25 cellular contexts compared by ENCODE assay signal in the genomic region with DNA sequence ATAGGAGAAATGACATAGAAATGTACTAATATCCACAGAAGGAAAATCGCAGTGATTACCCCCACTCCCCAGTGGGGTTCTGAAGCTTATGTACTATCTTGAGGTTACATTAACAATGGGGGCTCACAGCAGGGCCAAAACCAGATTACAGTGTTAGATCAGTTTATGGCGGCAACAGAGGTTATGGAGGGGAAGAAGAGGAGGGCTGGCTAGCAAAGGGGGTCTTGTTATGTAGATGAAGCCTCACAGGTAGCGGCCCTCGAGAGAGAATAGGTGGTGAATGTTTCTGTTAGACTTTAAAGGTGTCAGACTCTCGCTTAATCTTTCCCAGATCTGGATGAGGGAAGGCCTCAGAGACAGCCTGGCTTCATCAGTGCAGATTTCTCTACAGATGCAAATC. TPM values are rescaled to one million over a fixed set of nuclear protein-coding genes. Genes with fewer than 3 reads are reported as not detected.
"Had no signal": no experiment of that assay in that cellular context is flagged by ENCODE, and none has a peak within 500 bp of the region (broad histone marks: within the 10 kb centered on the region; RNA-seq: fewer than 3 reads in every experiment).

No MANE protein-coding gene starts in this region.

- H3K9me3 Mint-ChIP-seq: naive thymus-derived CD4-positive, alpha-beta T cell; stimulated activated effector memory CD8-positive, alpha-beta T cell treated with anti-CD3 and anti-CD28 coated beads, Interleukin-12 subunit alpha, Interleukin-12 subunit beta, amount 100 ng/mL, for 72 hours; type B pancreatic cell had no signal

- H3K4me3 Mint-ChIP-seq: naive thymus-derived CD4-positive, alpha-beta T cell; stimulated activated effector memory CD8-positive, alpha-beta T cell treated with anti-CD3 and anti-CD28 coated beads, Interleukin-12 subunit alpha, Interleukin-12 subunit beta, amount 100 ng/mL, for 72 hours; type B pancreatic cell had no signal

- H3K36me3 ChIP-seq: heart right ventricle, ovary, suprapubic skin, thyroid gland had no signal

- DNase-seq: cortex of kidney; dorsolateral prefrontal cortex; effector CD8-positive, alpha-beta T cell; heart right ventricle; hypothalamus; kidney; left cardiac atrium; left ventricle myocardium superior; mesenchymal stem cell; naive thymus-derived CD4-positive, alpha-beta T cell; nucleus accumbens; ovary; right cardiac atrium; small intestine; stimulated activated CD4-positive, alpha-beta T cell treated with anti-CD3 and anti-CD28 coated beads, Interleukin-4, amount 100 ng/mL, for 1 hour; stimulated activated CD8-positive, alpha-beta memory T cell treated with anti-CD3 and anti-CD28 coated beads, Interleukin-4, amount 100 ng/mL, for 48 hours; stimulated activated naive CD8-positive, alpha-beta T cell treated with anti-CD3 and anti-CD28 coated beads, Interleukin-15, Interleukin-2, amounts not matched to agents 100 U/mL and 50 U/mL, for 24 hours; thyroid gland had no signal

- H3K27me3 ChIP-seq: dorsolateral prefrontal cortex, heart right ventricle, ovary, suprapubic skin, thyroid gland had no signal

- ATAC-seq: esophagus mucosa; heart right ventricle; left cardiac atrium; left ventricle myocardium superior; naive thymus-derived CD4-positive, alpha-beta T cell; right cardiac atrium; stimulated activated effector memory CD8-positive, alpha-beta T cell treated with anti-CD3 and anti-CD28 coated beads, Interleukin-12 subunit alpha, Interleukin-12 subunit beta, amount 100 ng/mL, for 72 hours; stimulated activated naive CD8-positive, alpha-beta T cell treated with anti-CD3 and anti-CD28 coated beads, Interleukin-15, Interleukin-2, amounts not matched to agents 100 U/mL and 50 U/mL, for 24 hours had no signal

- H3K27ac ChIP-seq: dorsolateral prefrontal cortex, heart right ventricle, ovary, suprapubic skin, thyroid gland had no signal

- H3K36me3 Mint-ChIP-seq: naive thymus-derived CD4-positive, alpha-beta T cell; stimulated activated effector memory CD8-positive, alpha-beta T cell treated with anti-CD3 and anti-CD28 coated beads, Interleukin-12 subunit alpha, Interleukin-12 subunit beta, amount 100 ng/mL, for 72 hours; type B pancreatic cell had no signal

- H3K27ac Mint-ChIP-seq: stimulated activated effector memory CD8-positive, alpha-beta T cell treated with anti-CD3 and anti-CD28 coated beads, Interleukin-12 subunit alpha, Interleukin-12 subunit beta, amount 100 ng/mL, for 72 hours; type B pancreatic cell had no signal

- H3K27me3 Mint-ChIP-seq: type B pancreatic cell had no signal

- H3K9me3 ChIP-seq: heart right ventricle, ovary, suprapubic skin, thyroid gland had no signal

- H3K4me1 Mint-ChIP-seq: naive thymus-derived CD4-positive, alpha-beta T cell; stimulated activated effector memory CD8-positive, alpha-beta T cell treated with anti-CD3 and anti-CD28 coated beads, Interleukin-12 subunit alpha, Interleukin-12 subunit beta, amount 100 ng/mL, for 72 hours had no signal

- H3K4me3 ChIP-seq: dorsolateral prefrontal cortex, heart right ventricle, lung, ovary, suprapubic skin, thyroid gland had no signal

- H3K4me1 ChIP-seq: heart right ventricle, suprapubic skin, thyroid gland had no signal

RNA-seq across cellular contexts. Expression of gene MFAP4, which starts 46.2 kb away (rescaled TPM):
- total RNA-seq: glomerular endothelial cell; naive thymus-derived CD4-positive, alpha-beta T cell had no signal
- polyA plus RNA-seq: naive thymus-derived CD4-positive, alpha-beta T cell; neural cell had no signal
